ENCODE assay signal across 1 cellular context in the genomic region with DNA sequence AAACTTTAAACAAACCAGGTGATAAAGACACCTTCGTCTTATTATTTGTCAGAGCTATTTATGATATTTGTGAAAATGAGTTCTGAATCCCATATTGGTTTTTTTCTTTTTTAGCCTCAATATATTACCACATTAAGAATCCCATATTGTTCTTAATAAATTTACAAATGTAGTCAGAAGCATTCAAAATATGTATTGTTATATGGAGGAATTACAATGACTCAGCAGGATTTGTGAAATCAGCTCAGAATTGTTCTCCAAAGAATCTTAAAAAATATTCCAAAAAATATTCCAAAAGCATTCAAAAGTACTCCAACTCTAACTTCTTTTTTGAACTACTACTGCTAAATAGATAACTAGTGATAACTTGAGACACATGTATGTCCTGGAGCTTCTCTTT.
TF ChIP-seq lines count a peak whose summit lies in the region.

No MANE protein-coding gene starts in this region.

TF ChIP-seq in K562, 482 proteins besides CTCF, POLR2A, EP300 and RAD21:
- peak; percentile 53; the same call in 1 of the 2 replicates for TF ChIP-seq NFE2L1 (tag; IDR thresholded peaks at IDR 0.05; ENCODE audit: borderline replicate concordance, low read depth)
- TF ChIP-seq MAFF (IDR thresholded peaks at IDR 0.05; ENCODE audit: low read length), result peak; percentile 62
- TF ChIP-seq MAFG (tag; conservative IDR thresholded peaks at IDR 0.05), result peak; percentile 66
- TF ChIP-seq, protein P1, sequence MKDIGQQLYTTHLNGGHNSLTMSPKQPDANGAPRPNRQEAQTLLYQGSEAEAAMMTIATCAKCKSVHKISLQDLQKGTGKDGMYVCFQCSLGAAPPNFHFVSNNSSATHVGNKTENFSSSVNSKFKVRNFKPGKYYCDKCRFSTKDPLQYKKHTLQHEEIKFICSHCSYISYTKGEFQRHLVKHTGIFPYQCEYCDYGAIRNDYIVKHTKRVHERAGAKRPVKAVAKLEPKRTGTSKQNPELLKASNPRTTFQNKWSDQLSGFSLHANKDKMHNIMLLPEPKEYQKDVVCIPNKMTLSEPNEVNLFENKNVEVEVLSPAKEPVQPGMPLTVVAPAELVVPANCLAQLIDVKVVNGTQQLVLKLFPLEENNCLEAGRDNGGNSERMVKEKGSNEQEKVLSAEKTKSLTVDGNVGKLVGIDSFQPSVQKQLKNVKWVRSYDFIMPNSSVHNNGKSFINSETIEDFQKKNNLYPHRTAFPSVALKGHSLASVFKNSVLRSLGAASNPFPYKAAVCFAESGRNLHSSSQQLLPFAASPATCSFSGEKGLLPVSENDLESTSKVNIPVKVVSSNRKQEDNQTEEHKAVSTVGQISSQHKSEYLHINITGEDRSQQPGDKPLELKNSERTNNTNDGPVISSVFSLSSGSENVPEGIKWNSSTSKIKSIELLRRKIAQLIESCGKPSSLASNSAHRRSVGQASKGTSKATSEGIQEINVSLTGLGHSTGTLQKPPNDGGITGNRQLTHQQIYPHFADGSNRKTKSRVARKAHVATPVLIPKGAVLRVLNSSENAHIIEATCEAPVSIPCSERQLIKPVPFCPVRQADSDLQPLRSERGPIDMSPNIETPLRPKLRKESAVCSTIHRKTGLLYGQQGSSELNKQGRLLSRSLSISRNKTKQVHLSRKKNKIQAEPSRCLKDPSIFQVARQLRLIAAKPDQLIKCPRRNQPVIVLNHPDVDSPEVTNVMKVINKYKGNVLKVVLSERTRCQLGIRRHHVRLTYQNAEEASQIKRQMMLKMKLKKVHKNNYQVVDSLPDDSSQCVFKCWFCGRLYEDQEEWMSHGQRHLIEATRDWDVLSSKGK (CRISPR knock-in tag; IDR thresholded peaks at IDR 0.05), result no peak
- TF ChIP-seq C11orf30 (IDR thresholded peaks at IDR 0.05; ENCODE audit: low read depth), result peak; percentile 60
- TF ChIP-seq, protein P2, sequence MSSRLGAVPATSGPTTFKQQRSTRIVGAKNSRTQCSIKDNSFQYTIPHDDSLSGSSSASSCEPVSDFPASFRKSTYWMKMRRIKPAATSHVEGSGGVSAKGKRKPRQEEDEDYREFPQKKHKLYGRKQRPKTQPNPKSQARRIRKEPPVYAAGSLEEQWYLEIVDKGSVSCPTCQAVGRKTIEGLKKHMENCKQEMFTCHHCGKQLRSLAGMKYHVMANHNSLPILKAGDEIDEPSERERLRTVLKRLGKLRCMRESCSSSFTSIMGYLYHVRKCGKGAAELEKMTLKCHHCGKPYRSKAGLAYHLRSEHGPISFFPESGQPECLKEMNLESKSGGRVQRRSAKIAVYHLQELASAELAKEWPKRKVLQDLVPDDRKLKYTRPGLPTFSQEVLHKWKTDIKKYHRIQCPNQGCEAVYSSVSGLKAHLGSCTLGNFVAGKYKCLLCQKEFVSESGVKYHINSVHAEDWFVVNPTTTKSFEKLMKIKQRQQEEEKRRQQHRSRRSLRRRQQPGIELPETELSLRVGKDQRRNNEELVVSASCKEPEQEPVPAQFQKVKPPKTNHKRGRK (tag; IDR thresholded peaks at IDR 0.05), result peak; percentile 1; the same call in 1 of the 2 replicates
- no peak for TF ChIP-seq ZNF124 (CRISPR knock-in tag; IDR thresholded peaks at IDR 0.05)
- peak; percentile 46; the same call in 1 of the 2 replicates for TF ChIP-seq NFE2 (IDR thresholded peaks at IDR 0.05; ENCODE audit: low read depth)
- TF ChIP-seq ESRRA (IDR thresholded peaks at IDR 0.05; ENCODE audit: borderline replicate concordance, low read depth), result no peak
- TF ChIP-seq MAFK (IDR thresholded peaks at IDR 0.05; ENCODE audit: low read length), result peak; percentile 55; the same call in 1 of the 2 replicates
- peak; percentile 78 for TF ChIP-seq ZNF316 (IDR thresholded peaks at IDR 0.05)
